1 cellular context compared by ENCODE assay signal in genomic region chr1:115337633-115338456, GRCh38.
TF ChIP-seq lines count a peak whose summit lies in the region.

Gene NGF, minus strand, starts transcription at chr1:115338249. Its CDS starts 51,454 bp downstream, at chr1:115286795.

TF ChIP-seq in WTC11, 78 proteins besides CTCF, POLR2A, EP300 and RAD21 (continued from another document):
- TF ChIP-seq ARID4B (CRISPR knock-in tag; IDR thresholded peaks at IDR 0.05; ENCODE audit: borderline replicate concordance) (0 out of 2 replicates have a peak, but pooled peaks have one; percentile 4), ZNF121 (CRISPR knock-in tag; IDR thresholded peaks at IDR 0.05) (peak; percentile 11; the same call in 1 of the 2 replicates), FOXK1 (CRISPR knock-in tag; IDR thresholded peaks at IDR 0.05) (peak; percentile 11; the same call in 1 of the 2 replicates), FOXP1 (CRISPR knock-in tag; IDR thresholded peaks at IDR 0.05; ENCODE audit: borderline replicate concordance) (peak; percentile 70; the same call in 1 of the 2 replicates)
- TF ChIP-seq, protein P1, sequence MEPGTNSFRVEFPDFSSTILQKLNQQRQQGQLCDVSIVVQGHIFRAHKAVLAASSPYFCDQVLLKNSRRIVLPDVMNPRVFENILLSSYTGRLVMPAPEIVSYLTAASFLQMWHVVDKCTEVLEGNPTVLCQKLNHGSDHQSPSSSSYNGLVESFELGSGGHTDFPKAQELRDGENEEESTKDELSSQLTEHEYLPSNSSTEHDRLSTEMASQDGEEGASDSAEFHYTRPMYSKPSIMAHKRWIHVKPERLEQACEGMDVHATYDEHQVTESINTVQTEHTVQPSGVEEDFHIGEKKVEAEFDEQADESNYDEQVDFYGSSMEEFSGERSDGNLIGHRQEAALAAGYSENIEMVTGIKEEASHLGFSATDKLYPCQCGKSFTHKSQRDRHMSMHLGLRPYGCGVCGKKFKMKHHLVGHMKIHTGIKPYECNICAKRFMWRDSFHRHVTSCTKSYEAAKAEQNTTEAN (CRISPR knock-in tag; IDR thresholded peaks at IDR 0.05): 0 out of 2 replicates have a peak, but pooled peaks have one; percentile 73
- TF ChIP-seq, protein P2, sequence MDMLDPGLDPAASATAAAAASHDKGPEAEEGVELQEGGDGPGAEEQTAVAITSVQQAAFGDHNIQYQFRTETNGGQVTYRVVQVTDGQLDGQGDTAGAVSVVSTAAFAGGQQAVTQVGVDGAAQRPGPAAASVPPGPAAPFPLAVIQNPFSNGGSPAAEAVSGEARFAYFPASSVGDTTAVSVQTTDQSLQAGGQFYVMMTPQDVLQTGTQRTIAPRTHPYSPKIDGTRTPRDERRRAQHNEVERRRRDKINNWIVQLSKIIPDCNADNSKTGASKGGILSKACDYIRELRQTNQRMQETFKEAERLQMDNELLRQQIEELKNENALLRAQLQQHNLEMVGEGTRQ (CRISPR knock-in tag; IDR thresholded peaks at IDR 0.05): no peak
TF ChIP-seq in WTC11: peak in this region for 9.
